Comparison of ENCODE assay signal across 1 cellular context in the genomic region with DNA sequence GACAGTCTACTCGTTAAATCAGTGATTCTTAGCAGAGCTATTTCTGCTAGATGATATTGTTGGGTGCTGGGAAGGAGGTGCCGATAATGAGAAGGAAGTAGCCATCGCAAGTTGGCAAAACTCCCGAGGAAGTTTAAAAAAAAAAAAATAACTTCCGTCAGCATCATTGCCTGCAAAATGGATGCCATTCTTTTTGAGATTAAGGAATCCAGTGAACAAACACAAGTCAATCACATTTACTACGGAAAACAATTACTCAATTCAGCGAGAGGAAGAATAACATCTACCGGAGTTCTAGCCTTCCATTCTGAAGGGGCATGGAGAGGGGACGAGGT.
A peak's percentile ranks its signal among the peaks of the same experiment; 100 is the strongest.
TF ChIP-seq lines count a peak whose summit lies in the region.

No MANE protein-coding gene starts in this region.

TF ChIP-seq in GM12878, 131 proteins besides CTCF, POLR2A, EP300 and RAD21 (continued from another document):
- TF ChIP-seq, protein P1, sequence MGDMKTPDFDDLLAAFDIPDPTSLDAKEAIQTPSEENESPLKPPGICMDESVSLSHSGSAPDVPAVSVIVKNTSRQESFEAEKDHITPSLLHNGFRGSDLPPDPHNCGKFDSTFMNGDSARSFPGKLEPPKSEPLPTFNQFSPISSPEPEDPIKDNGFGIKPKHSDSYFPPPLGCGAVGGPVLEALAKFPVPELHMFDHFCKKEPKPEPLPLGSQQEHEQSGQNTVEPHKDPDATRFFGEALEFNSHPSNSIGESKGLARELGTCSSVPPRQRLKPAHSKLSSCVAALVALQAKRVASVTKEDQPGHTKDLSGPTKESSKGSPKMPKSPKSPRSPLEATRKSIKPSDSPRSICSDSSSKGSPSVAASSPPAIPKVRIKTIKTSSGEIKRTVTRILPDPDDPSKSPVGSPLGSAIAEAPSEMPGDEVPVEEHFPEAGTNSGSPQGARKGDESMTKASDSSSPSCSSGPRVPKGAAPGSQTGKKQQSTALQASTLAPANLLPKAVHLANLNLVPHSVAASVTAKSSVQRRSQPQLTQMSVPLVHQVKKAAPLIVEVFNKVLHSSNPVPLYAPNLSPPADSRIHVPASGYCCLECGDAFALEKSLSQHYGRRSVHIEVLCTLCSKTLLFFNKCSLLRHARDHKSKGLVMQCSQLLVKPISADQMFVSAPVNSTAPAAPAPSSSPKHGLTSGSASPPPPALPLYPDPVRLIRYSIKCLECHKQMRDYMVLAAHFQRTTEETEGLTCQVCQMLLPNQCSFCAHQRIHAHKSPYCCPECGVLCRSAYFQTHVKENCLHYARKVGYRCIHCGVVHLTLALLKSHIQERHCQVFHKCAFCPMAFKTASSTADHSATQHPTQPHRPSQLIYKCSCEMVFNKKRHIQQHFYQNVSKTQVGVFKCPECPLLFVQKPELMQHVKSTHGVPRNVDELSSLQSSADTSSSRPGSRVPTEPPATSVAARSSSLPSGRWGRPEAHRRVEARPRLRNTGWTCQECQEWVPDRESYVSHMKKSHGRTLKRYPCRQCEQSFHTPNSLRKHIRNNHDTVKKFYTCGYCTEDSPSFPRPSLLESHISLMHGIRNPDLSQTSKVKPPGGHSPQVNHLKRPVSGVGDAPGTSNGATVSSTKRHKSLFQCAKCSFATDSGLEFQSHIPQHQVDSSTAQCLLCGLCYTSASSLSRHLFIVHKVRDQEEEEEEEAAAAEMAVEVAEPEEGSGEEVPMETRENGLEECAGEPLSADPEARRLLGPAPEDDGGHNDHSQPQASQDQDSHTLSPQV (IDR thresholded peaks at IDR 0.05) = 0 out of 2 replicates have a peak, but pooled peaks have one; percentile 23
